Comparison of ENCODE assay signal across 8 cellular contexts in genomic region chr16:30409125-30410060, GRCh38. TPM values are rescaled to one million over a fixed set of nuclear protein-coding genes. Genes with fewer than 3 reads are reported as not detected.
DNase-seq lines count a peak whose midpoint lies in the region; ATAC-seq and TF ChIP-seq lines count a peak whose summit lies in the region.

No MANE protein-coding gene starts in this region.

- H3K9me3 Mint-ChIP-seq in endothelial cell (ENCODE audit: unreplicated experiment), result no peaks in the 10 kb centered on the region

- H3K9me2 ChIP-seq in OCI-LY1 (ENCODE audit: low read depth, low read length), result no peaks in the 10 kb centered on the region

- no peak for ATAC-seq in GM19023 (IDR thresholded peaks at IDR 0.05; ENCODE audit: unreplicated experiment)

- TF ChIP-seq CTCF in GM12874 (IDR thresholded peaks at IDR 0.05; ENCODE audit: insufficient read depth, low read depth, low read length) (peak; percentile 91), OCI-LY1 (IDR thresholded peaks at IDR 0.05; ENCODE audit: low read length) (peak; percentile 95), endothelial cell (IDR thresholded peaks at IDR 0.05; ENCODE audit: unreplicated experiment) (peak; percentile 80)

- H3K4me1 ChIP-seq in OCI-LY1 (ENCODE audit: insufficient read depth, low read length, severe bottlenecking), result peaks cover 26% of the 10 kb centered on the region

- peaks cover 34% of the 10 kb centered on the region for H3K4me1 Mint-ChIP-seq in endothelial cell (ENCODE audit: unreplicated experiment)

- H4K20me1 ChIP-seq in OCI-LY1 (ENCODE audit: insufficient read depth, low read length), result no peaks in the 10 kb centered on the region

- no peaks in the 10 kb centered on the region for H3K9me3 ChIP-seq in OCI-LY1 (ENCODE audit: low read length)

- H2AFZ ChIP-seq in OCI-LY1 (ENCODE audit: low read length), result no peak overlapping the region

- no peaks in the 10 kb centered on the region for H3K79me2 ChIP-seq in OCI-LY1 (ENCODE audit: insufficient read depth, low read length)

- no peaks in the 10 kb centered on the region for H3F3A ChIP-seq in OCI-LY1 (ENCODE audit: insufficient read depth, low read length)

- peak overlapping the region; percentile 80 for H3K4me3 Mint-ChIP-seq in endothelial cell (ENCODE audit: unreplicated experiment)

- H3K36me3 ChIP-seq in OCI-LY1 (ENCODE audit: insufficient read depth, low read length), result peaks cover 41% of the 10 kb centered on the region; the same call in 1 of the 2 replicates

- peak overlapping the region; percentile 33; the same call in 1 of the 2 replicates for H3K9ac ChIP-seq in OCI-LY1 (ENCODE audit: low read length)

- DNase-seq in HuH-7.5 (ENCODE audit: low spot score) (peak; percentile 84), endothelial cell (ENCODE audit: low spot score) (peak; percentile 99), mucosa of gallbladder (ENCODE audit: low spot score) (peak; percentile 93)
- peak; percentile 96 for DNase-seq in activated CD8-positive, alpha-beta memory T cell treated with anti-CD3 and anti-CD28 coated beads, Interleukin-2, amount 50 U/mL, for 4 hours
- peak; percentile 87 to 90 for DNase-seq in stimulated activated CD8-positive, alpha-beta memory T cell treated with anti-CD3 and anti-CD28 coated beads, Interleukin-2, amount 100 ng/mL, for 48 hours (ENCODE audit: low read depth in 2 of 2)

- peak overlapping the region; percentile 66 for H3K4me2 ChIP-seq in OCI-LY1 (ENCODE audit: low read length)

- peak overlapping the region; percentile 83 for H3K27ac ChIP-seq in OCI-LY1 (ENCODE audit: low read depth, low read length, poor library complexity, severe bottlenecking)

- H3K27ac Mint-ChIP-seq in endothelial cell (ENCODE audit: unreplicated experiment), result peak overlapping the region; percentile 89

- peaks cover 19% of the 10 kb centered on the region for H3K36me3 Mint-ChIP-seq in endothelial cell (ENCODE audit: low read depth, unreplicated experiment)

- H3K27me3 ChIP-seq in OCI-LY1 (ENCODE audit: insufficient read depth, low read length), result no peaks in the 10 kb centered on the region

- H3K27me3 Mint-ChIP-seq in endothelial cell (ENCODE audit: unreplicated experiment), result peaks cover 1% of the 10 kb centered on the region

- peak overlapping the region; percentile 31 for H3K4me3 ChIP-seq in OCI-LY1 (ENCODE audit: low read depth, low read length, poor library complexity, severe bottlenecking)

RNA-seq across cellular contexts. Expression of gene ZNF771, which starts 2.0 kb away (rescaled TPM):
- total RNA-seq in endothelial cell (ENCODE audit: unreplicated experiment), result 16.3 TPM
- 21.9 TPM for total RNA-seq in mucosa of gallbladder

RNA-seq across cellular contexts. Expression of gene ZNF48, which starts 14.2 kb away (rescaled TPM):
- 40.4 TPM for total RNA-seq in endothelial cell (ENCODE audit: unreplicated experiment)
- total RNA-seq in mucosa of gallbladder, result 11.8 TPM

RNA-seq across cellular contexts. Expression of gene DCTPP1, which starts 20.4 kb away (rescaled TPM):
- total RNA-seq in endothelial cell (ENCODE audit: unreplicated experiment), result 61.1 TPM
- 53.3 TPM for total RNA-seq in mucosa of gallbladder

RNA-seq across cellular contexts. Expression of gene SEPTIN1, which starts 27.0 kb away (rescaled TPM):
- total RNA-seq in endothelial cell (ENCODE audit: unreplicated experiment) (1.6 TPM), mucosa of gallbladder (11.5 TPM)

RNA-seq across cellular contexts. Expression of gene MYL11, which starts 34.8 kb away (rescaled TPM):
- total RNA-seq in endothelial cell (ENCODE audit: unreplicated experiment), result 0.85 TPM
- 1.3 TPM for total RNA-seq in mucosa of gallbladder
